Comparison of ENCODE assay signal across 8 cellular contexts in the genomic region with DNA sequence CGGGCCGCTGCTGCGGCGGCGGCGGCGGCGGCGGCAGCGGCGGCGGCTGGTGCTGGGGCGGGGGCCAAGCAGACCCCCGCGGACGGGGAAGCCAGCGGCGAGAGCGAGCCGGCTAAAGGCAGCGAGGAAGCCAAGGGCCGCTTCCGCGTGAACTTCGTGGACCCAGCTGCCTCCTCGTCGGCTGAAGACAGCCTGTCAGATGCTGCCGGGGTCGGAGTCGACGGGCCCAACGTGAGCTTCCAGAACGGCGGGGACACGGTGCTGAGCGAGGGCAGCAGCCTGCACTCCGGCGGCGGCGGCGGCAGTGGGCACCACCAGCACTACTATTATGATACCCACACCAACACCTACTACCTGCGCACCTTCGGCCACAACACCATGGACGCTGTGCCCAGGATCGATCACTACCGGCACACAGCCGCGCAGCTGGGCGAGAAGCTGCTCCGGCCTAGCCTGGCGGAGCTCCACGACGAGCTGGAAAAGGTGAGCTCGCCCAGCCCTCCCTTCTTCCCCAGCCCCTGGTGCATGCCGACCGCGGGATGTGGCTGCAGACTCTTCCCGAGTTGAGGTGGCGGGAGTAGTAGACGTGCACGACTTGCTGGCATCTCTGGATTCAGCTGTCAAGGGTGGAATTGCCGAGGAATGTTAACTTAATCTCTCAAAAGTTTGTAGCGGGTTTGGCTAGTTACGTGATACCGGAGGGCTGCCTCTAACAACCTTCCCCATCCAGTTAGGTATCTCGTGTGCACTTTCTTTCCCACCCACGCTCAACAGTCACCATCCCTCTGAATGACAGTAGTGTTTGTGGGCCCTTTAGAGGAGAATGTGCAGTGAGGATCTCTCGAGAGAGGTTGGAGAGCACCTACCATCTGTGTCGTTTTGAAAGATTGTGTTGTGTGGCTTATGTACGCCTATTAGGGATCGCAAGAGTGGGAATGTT. TPM values are rescaled to one million over a fixed set of nuclear protein-coding genes. Genes with fewer than 3 reads are reported as not detected.
DNase-seq lines count a peak whose midpoint lies in the region; ATAC-seq and TF ChIP-seq lines count a peak whose summit lies in the region.

No MANE protein-coding gene starts in this region.

- peak overlapping the region; percentile 63 for H3K9ac ChIP-seq in fibroblast of lung (ENCODE audit: insufficient read depth, low read length)

- H3K4me1 ChIP-seq in fibroblast of lung (ENCODE audit: control insufficient read depth, extremely low read depth, insufficient read depth, low read length) (peaks cover 3% of the 10 kb centered on the region), stomach (peaks cover 14 to 73% (median 54%) of the 10 kb centered on the region in 4 donors)

- 1 to 4% (median 1%) methylated on average over 34 to 71 of the region's 71 CpGs for WGBS in stomach, 5 donors

- peak overlapping the region; percentile 87 for H3K4me2 ChIP-seq in fibroblast of lung (ENCODE audit: extremely low read depth, insufficient read depth, low read length)

- H3K36me3 Mint-ChIP-seq in activated T-cell treated with anti-CD3 and anti-CD28 coated beads, Interleukin-2, amount 50 U/mL, for 72 hours (ENCODE audit: insufficient read depth in 2 of 2): peaks cover 7 to 8% of the 10 kb centered on the region in 2 donors
- H3K36me3 Mint-ChIP-seq in natural killer cell: no peaks in the 10 kb centered on the region

- peak overlapping the region; percentile 82 for H2AFZ ChIP-seq in fibroblast of lung (ENCODE audit: low read length)

- no peak for TF ChIP-seq EP300 in stomach (IDR thresholded peaks at IDR 0.05)

- H3K4me3 ChIP-seq in fibroblast of lung (replicated peaks in 1 of 4; ENCODE audit: control extremely low read depth in 1 of 4, insufficient read depth in 1 of 4, low read depth in 3 of 4, low read length in 4 of 4) (peak overlapping the region; percentile 70 to 82 (median 75)), stomach (peak overlapping the region; percentile 83 to 93 (median 86))

- TF ChIP-seq CTCF in fibroblast of lung (conservative IDR thresholded peaks at IDR 0.05 in 1 of 2, IDR thresholded peaks at IDR 0.05 in 1 of 2; ENCODE audit: low read depth in 1 of 2, low read length in 2 of 2): no peak
- TF ChIP-seq CTCF in natural killer cell (IDR thresholded peaks at IDR 0.05): no peak
- no peak for TF ChIP-seq CTCF in stomach (IDR thresholded peaks at IDR 0.05)

- H3K9me3 Mint-ChIP-seq in activated T-cell treated with anti-CD3 and anti-CD28 coated beads, Interleukin-2, amount 50 U/mL, for 72 hours: peaks cover 0 to 2% of the 10 kb centered on the region in 2 donors
- H3K9me3 Mint-ChIP-seq in natural killer cell: no peaks in the 10 kb centered on the region

- H3K27ac Mint-ChIP-seq in activated T-cell treated with anti-CD3 and anti-CD28 coated beads, Interleukin-2, amount 50 U/mL, for 72 hours: peak overlapping the region; percentile 88
- peak overlapping the region; percentile 58 to 67 for H3K27ac Mint-ChIP-seq in natural killer cell

- TF ChIP-seq POLR2A in stomach (IDR thresholded peaks at IDR 0.05): no peak

- intact Hi-C loops in natural killer cell (cut with micrococcal nuclease): loop anchor here (5.0 to 10.0 kb wide), 4 partner anchors 297 to 1270 kb away; a partner anchor contains a TSS
- intact Hi-C loops in stomach (cut with DNase I; ENCODE audit: low total_unique reads): no loop called here

- peak overlapping the region; percentile 77 to 84 for H3K4me3 Mint-ChIP-seq in activated T-cell treated with anti-CD3 and anti-CD28 coated beads, Interleukin-2, amount 50 U/mL, for 72 hours
- peak overlapping the region; percentile 83 for H3K4me3 Mint-ChIP-seq in natural killer cell

- H3K27me3 ChIP-seq in fibroblast of lung (ENCODE audit: control insufficient read depth, insufficient read depth, low read length): no peaks in the 10 kb centered on the region
- no peaks in the 10 kb centered on the region for H3K27me3 ChIP-seq in stomach

- H3K9me3 ChIP-seq in fibroblast of lung (ENCODE audit: control insufficient read depth, insufficient read depth, low read depth, low read length): no peaks in the 10 kb centered on the region
- no peaks in the 10 kb centered on the region for H3K9me3 ChIP-seq in stomach

- H3K36me3 ChIP-seq in fibroblast of lung (ENCODE audit: control insufficient read depth, insufficient read depth, low read length) (no peaks in the 10 kb centered on the region), stomach (no peaks in the 10 kb centered on the region)

- H3K27me3 Mint-ChIP-seq in activated T-cell treated with anti-CD3 and anti-CD28 coated beads, Interleukin-2, amount 50 U/mL, for 72 hours (ENCODE audit: low read depth): no peaks in the 10 kb centered on the region
- H3K27me3 Mint-ChIP-seq in natural killer cell (ENCODE audit: low read depth in 2 of 2): no peaks in the 10 kb centered on the region

- H3K79me2 ChIP-seq in fibroblast of lung (ENCODE audit: control insufficient read depth, insufficient read depth, low read length): peaks cover 13% of the 10 kb centered on the region

- ATAC-seq in HG02870 (IDR thresholded peaks at IDR 0.05; ENCODE audit: unreplicated experiment): peak; percentile 12
- ATAC-seq in activated T-cell treated with anti-CD3 and anti-CD28 coated beads, Interleukin-2, amount 50 U/mL, for 72 hours (replicated peaks in 1 of 2): peak; percentile 32 to 33
- peak in 1 of 3 donors; percentile 3 for ATAC-seq in natural killer cell

- peaks cover 52% of the 10 kb centered on the region for H3K4me1 Mint-ChIP-seq in activated T-cell treated with anti-CD3 and anti-CD28 coated beads, Interleukin-2, amount 50 U/mL, for 72 hours (ENCODE audit: low read depth)
- H3K4me1 Mint-ChIP-seq in natural killer cell: peaks cover 43 to 49% of the 10 kb centered on the region in 2 donors

- no peaks in the 10 kb centered on the region for H4K20me1 ChIP-seq in fibroblast of lung (ENCODE audit: control insufficient read depth, extremely low read depth, insufficient read depth, low read length)

- DNase-seq in DMS 273 (lab: John Stamatoyannopoulos, UW; ENCODE audit: unreplicated experiment) (peak; percentile 78), DMS 273 treated with DMSO at 0.1 percent for 48 hours (lab: John Stamatoyannopoulos, UW) (no peak), NCI-H748 treated with DMSO at 0.1 percent for 48 hours (lab: John Stamatoyannopoulos, UW) (peak; percentile 24), fibroblast of lung (ENCODE audit: low read depth in 2 of 2) (peak in 1 of 2 donors; percentile 52), natural killer cell (peak; percentile 45), stomach (peak; percentile 55)
- DNase-seq in activated T-cell treated with anti-CD3 and anti-CD28 coated beads, Interleukin-2, amount 50 U/mL, for 72 hours: peak; percentile 60 to 64

- H3K27ac ChIP-seq in fibroblast of lung (ENCODE audit: insufficient read depth, low read length) (peak overlapping the region; percentile 46), stomach (peak overlapping the region; percentile 97 to 100 (median 97))

RNA-seq across cellular contexts. Expression of a gene that starts 0.9 kb away (rescaled TPM):
- total RNA-seq in activated T-cell treated with anti-CD3 and anti-CD28 coated beads, Interleukin-2, amount 50 U/mL, for 72 hours: 10 to 100 TPM; 25.6 to 27.4 TPM
- total RNA-seq in fibroblast of lung (13.7 and 19.0 TPM in 2 replicates), natural killer cell (10 to 100 TPM; 14.3 to 18.1 (median 17.4) TPM), stomach (100 to 1,000 TPM in 3 of 5 donors, 10 to 100 TPM in 2; 61.3 to 575 (median 137) TPM)
- polyA plus RNA-seq in fibroblast of lung (11.3 and 18.6 TPM in 2 replicates), stomach (1 to 10 TPM; 2.1 to 6.7 (median 5.7) TPM)
- polyA plus RNA-seq in fibroblast of lung (2012): 6.6 and 11.0 TPM in 2 replicates
- 4.6 and 10.2 TPM in 2 replicates for polyA minus RNA-seq in fibroblast of lung (ENCODE audit: low replicate concordance)
